8 cellular contexts compared by ENCODE assay signal in the genomic region with DNA sequence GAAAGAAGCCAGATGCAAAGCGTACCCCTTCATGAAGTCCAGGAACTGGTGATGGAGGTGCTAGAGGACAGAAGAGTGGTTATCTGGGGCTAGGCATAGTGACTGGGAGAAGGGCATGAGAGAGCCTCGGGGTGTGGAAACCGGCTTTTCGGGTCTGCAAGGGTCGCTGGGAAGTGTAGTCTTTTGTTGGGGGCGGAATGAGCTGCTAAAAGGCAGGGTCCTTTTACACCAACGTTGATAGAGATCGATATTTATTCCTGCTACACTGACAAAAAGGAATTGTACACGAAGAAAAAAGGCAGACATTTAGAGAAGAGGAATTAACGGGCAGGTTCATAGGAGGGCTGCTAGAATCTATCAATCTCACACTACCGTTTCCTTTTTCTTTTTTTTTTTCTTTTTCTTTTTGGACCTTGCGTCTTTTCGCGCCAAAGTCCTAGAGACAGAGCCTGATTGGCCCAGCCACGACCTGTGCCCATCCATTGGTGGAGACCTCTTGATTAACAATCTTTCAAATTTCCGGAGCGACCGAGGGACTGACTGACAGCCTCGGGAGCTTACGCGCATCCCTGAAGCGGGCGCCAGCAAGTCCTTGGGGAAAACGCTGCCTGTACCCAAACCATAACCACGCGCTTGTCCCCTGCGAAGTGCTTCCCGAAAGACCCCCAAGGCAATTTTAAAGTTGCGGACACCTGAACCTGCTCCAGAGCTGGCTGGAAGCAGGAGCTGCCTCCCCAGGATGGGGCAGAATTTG. TPM values are rescaled to one million over a fixed set of nuclear protein-coding genes. Genes with fewer than 3 reads are reported as not detected.
DNase-seq lines count a peak whose midpoint lies in the region; ATAC-seq, FAIRE-seq and TF ChIP-seq lines count a peak whose summit lies in the region.

No MANE protein-coding gene starts in this region.

- H3K4me2 ChIP-seq in MM.1S (ENCODE audit: low read depth, low read length): peak overlapping the region; percentile 78

- H3K27me3 Mint-ChIP-seq in activated naive CD4-positive, alpha-beta T cell treated with anti-CD3 and anti-CD28 coated beads for 36 hours (ENCODE audit: low read depth): no peaks in the 10 kb centered on the region
- no peaks in the 10 kb centered on the region for H3K27me3 Mint-ChIP-seq in type B pancreatic cell

- H3K9me3 Mint-ChIP-seq in activated naive CD4-positive, alpha-beta T cell treated with anti-CD3 and anti-CD28 coated beads for 36 hours: no peaks in the 10 kb centered on the region
- no peaks in the 10 kb centered on the region for H3K9me3 Mint-ChIP-seq in type B pancreatic cell

- H3K27ac ChIP-seq in HEK293 (ENCODE audit: extremely low read depth, low read depth, low read length) (peak overlapping the region; percentile 93), MM.1S (ENCODE audit: low read length) (peak overlapping the region; percentile 69; the same call in 1 of the 2 replicates), SJCRH30 (peak overlapping the region; percentile 93), pancreas (no peak overlapping the region)

- H3K4me3 ChIP-seq in HEK293 (ENCODE audit: low read depth, low read length): peak overlapping the region; percentile 62
- H3K4me3 ChIP-seq in MM.1S (ENCODE audit: low read length): peak overlapping the region; percentile 87
- H3K4me3 ChIP-seq in SJCRH30: peak overlapping the region; percentile 62
- peak overlapping the region in 3 of 4 donors; percentile 20 to 46 (median 23) for H3K4me3 ChIP-seq in pancreas

- peak overlapping the region; percentile 89 for H3K27ac Mint-ChIP-seq in activated naive CD4-positive, alpha-beta T cell treated with anti-CD3 and anti-CD28 coated beads for 36 hours
- peak overlapping the region; percentile 94 for H3K27ac Mint-ChIP-seq in type B pancreatic cell

- no peaks in the 10 kb centered on the region for H3K9me3 ChIP-seq in HEK293 (ENCODE audit: control insufficient read depth, insufficient read depth, low read depth, low read length)
- H3K9me3 ChIP-seq in MM.1S (replicated peaks; ENCODE audit: insufficient read depth, low read length): no peaks in the 10 kb centered on the region
- H3K9me3 ChIP-seq in SJCRH30 (replicated peaks): no peaks in the 10 kb centered on the region
- H3K9me3 ChIP-seq in pancreas: no peaks in the 10 kb centered on the region

- 1 to 2% methylated on average over 29 of the region's 29 CpGs for WGBS in pancreas, 2 donors

- no peaks in the 10 kb centered on the region for H3K27me3 ChIP-seq in MM.1S (replicated peaks; ENCODE audit: insufficient read depth, low read length)
- no peaks in the 10 kb centered on the region for H3K27me3 ChIP-seq in SJCRH30
- H3K27me3 ChIP-seq in pancreas: no peaks in the 10 kb centered on the region

- H3K36me3 Mint-ChIP-seq in activated naive CD4-positive, alpha-beta T cell treated with anti-CD3 and anti-CD28 coated beads for 36 hours (ENCODE audit: low read depth): no peaks in the 10 kb centered on the region
- H3K36me3 Mint-ChIP-seq in type B pancreatic cell: no peaks in the 10 kb centered on the region

- POLR2A ChIA-PET in HEK293 (lab: Yijun Ruan, JAX): interaction anchor here (0.6 to 2.9 kb wide), 18 partner anchors 12 to 296 kb away, joined by 3 to 59 read pairs (median 4); a partner anchor contains a TSS

- H3K4me1 ChIP-seq in HEK293 (ENCODE audit: control insufficient read depth, insufficient read depth, low read length) (no peaks in the 10 kb centered on the region), MM.1S (ENCODE audit: low read length) (no peaks in the 10 kb centered on the region), SJCRH30 (peaks cover 4% of the 10 kb centered on the region), pancreas (peaks cover 0 to 6% (median 0%) of the 10 kb centered on the region in 3 donors)

- no peaks in the 10 kb centered on the region for H3K9me2 ChIP-seq in MM.1S (replicated peaks; ENCODE audit: insufficient read depth, low read length)

- ATAC-seq in pancreas: peak; percentile 83 to 91 (median 90)

- CTCF ChIA-PET in HEK293 (lab: Yijun Ruan, JAX): interaction anchor here (0.6 to 2.6 kb wide), 27 partner anchors 10 to 943 kb away, joined by 3 to 17 read pairs (median 4); no protein-coding TSS in a partner anchor
- CTCF ChIA-PET in activated naive CD4-positive, alpha-beta T cell treated with anti-CD3 and anti-CD28 coated beads for 36 hours (lab: Charles Lee): interaction anchor here (0.6 to 2.8 kb wide), 15 partner anchors 9 to 413 kb away, joined by 3 to 25 read pairs (median 5); a partner anchor contains a TSS

- no peaks in the 10 kb centered on the region for H3K4me1 Mint-ChIP-seq in activated naive CD4-positive, alpha-beta T cell treated with anti-CD3 and anti-CD28 coated beads for 36 hours (ENCODE audit: low read depth)
- H3K4me1 Mint-ChIP-seq in type B pancreatic cell (ENCODE audit: unreplicated experiment): peaks cover 5% of the 10 kb centered on the region

- H3K9ac ChIP-seq in MM.1S (ENCODE audit: low read length): peak overlapping the region; percentile 86

- peak overlapping the region; percentile 90 for H3K4me3 Mint-ChIP-seq in activated naive CD4-positive, alpha-beta T cell treated with anti-CD3 and anti-CD28 coated beads for 36 hours
- peak overlapping the region; percentile 91 for H3K4me3 Mint-ChIP-seq in type B pancreatic cell

- DNase-seq in GM04504 (ENCODE audit: low read depth): peak; percentile 40
- peak; percentile 94 for DNase-seq in MM.1S
- peak; percentile 96 to 99 for DNase-seq in SJCRH30
- DNase-seq in activated naive CD4-positive, alpha-beta T cell treated with anti-CD3 and anti-CD28 coated beads for 36 hours: peak; percentile 91
- peak; percentile 45 to 92 (median 76) for DNase-seq in head of caudate nucleus
- DNase-seq in pancreas: peak in 1 of 6 donors; percentile 16
- DNase-seq in type B pancreatic cell (ENCODE audit: extremely low spot score, unreplicated experiment): no peak

- FAIRE-seq in pancreas (lab: Jason Lieb, UNC): no peak

- peaks cover 4% of the 10 kb centered on the region; the same call in 1 of the 2 replicates for H3F3A ChIP-seq in MM.1S (ENCODE audit: insufficient read depth, low read length)

- TF ChIP-seq CTCF in HEK293 (tag by site-specific recombination; IDR thresholded peaks at IDR 0.05) (no peak), MM.1S (IDR thresholded peaks at IDR 0.05; ENCODE audit: low read length) (no peak), pancreas (IDR thresholded peaks at IDR 0.05) (no peak), type B pancreatic cell (conservative IDR thresholded peaks at IDR 0.05) (no peak)

- H2AFZ ChIP-seq in MM.1S (ENCODE audit: low read length): peak overlapping the region; percentile 96

- H3K79me2 ChIP-seq in MM.1S (ENCODE audit: low read length): no peaks in the 10 kb centered on the region

- intact Hi-C loops in activated naive CD4-positive, alpha-beta T cell treated with anti-CD3 and anti-CD28 coated beads for 36 hours (cut with micrococcal nuclease): loop anchor here (1.0 to 2.0 kb wide), 9 partner anchors 27 to 298 kb away; a partner anchor contains a TSS
- intact Hi-C loops in head of caudate nucleus (cut with DNase I): no loop called here
- intact Hi-C loops in pancreas (cut with DNase I): loop anchor here in 1 of 3 donors (10.0 kb wide), 1 partner anchor 56 kb away; no protein-coding TSS in a partner anchor

- H3K36me3 ChIP-seq in HEK293 (ENCODE audit: control insufficient read depth in 2 of 2, insufficient read depth in 1 of 2, low read length in 2 of 2) (no peaks in the 10 kb centered on the region), MM.1S (replicated peaks; ENCODE audit: insufficient read depth, low read length) (no peaks in the 10 kb centered on the region), SJCRH30 (peaks cover 2% of the 10 kb centered on the region; the same call in 1 of the 2 replicates), pancreas (no peaks in the 10 kb centered on the region)

- no peaks in the 10 kb centered on the region for H4K20me1 ChIP-seq in MM.1S (ENCODE audit: insufficient read depth, low read length)

TF ChIP-seq in HEK293, 187 proteins besides CTCF, POLR2A, EP300 and RAD21 (continues in another document):
- TF ChIP-seq ZNF600 (tag by site-specific recombination; IDR thresholded peaks at IDR 0.05) (no peak), ZNF19 (tag by site-specific recombination; IDR thresholded peaks at IDR 0.05; ENCODE audit: low read depth) (no peak)
- TF ChIP-seq, protein P1, sequence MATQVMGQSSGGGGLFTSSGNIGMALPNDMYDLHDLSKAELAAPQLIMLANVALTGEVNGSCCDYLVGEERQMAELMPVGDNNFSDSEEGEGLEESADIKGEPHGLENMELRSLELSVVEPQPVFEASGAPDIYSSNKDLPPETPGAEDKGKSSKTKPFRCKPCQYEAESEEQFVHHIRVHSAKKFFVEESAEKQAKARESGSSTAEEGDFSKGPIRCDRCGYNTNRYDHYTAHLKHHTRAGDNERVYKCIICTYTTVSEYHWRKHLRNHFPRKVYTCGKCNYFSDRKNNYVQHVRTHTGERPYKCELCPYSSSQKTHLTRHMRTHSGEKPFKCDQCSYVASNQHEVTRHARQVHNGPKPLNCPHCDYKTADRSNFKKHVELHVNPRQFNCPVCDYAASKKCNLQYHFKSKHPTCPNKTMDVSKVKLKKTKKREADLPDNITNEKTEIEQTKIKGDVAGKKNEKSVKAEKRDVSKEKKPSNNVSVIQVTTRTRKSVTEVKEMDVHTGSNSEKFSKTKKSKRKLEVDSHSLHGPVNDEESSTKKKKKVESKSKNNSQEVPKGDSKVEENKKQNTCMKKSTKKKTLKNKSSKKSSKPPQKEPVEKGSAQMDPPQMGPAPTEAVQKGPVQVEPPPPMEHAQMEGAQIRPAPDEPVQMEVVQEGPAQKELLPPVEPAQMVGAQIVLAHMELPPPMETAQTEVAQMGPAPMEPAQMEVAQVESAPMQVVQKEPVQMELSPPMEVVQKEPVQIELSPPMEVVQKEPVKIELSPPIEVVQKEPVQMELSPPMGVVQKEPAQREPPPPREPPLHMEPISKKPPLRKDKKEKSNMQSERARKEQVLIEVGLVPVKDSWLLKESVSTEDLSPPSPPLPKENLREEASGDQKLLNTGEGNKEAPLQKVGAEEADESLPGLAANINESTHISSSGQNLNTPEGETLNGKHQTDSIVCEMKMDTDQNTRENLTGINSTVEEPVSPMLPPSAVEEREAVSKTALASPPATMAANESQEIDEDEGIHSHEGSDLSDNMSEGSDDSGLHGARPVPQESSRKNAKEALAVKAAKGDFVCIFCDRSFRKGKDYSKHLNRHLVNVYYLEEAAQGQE (tag by site-specific recombination; IDR thresholded peaks at IDR 0.05): peak; percentile 30; the same call in 1 of the 2 replicates

RNA-seq across cellular contexts. Expression of a gene that starts 27.7 kb away (rescaled TPM):
- 16.7 and 20.8 TPM in 2 replicates for total RNA-seq in SJCRH30 (2014; rRNA removed; shearing (Covaris generic))
- total RNA-seq in activated naive CD4-positive, alpha-beta T cell treated with anti-CD3 and anti-CD28 coated beads for 36 hours: 10 to 100 TPM; 12.0 to 12.1 TPM
- 10 to 100 TPM in 3 of 6 donors, 1 to 10 TPM in 3; 7.3 to 16.3 (median 9.5) TPM for total RNA-seq in pancreas
- polyA plus RNA-seq in pancreas: 10 to 100 TPM; 21.2 to 30.4 TPM
- 17.5 and 24.5 TPM in 2 replicates for total RNA-seq in type B pancreatic cell (ENCODE audit: low replicate concordance)

RNA-seq across cellular contexts. Expression of a gene that starts 56.3 kb away (rescaled TPM):
- total RNA-seq in SJCRH30 (2014; rRNA removed; shearing (Covaris generic)): 621 and 662 TPM in 2 replicates
- 100 to 1,000 TPM; 140 to 144 TPM for total RNA-seq in activated naive CD4-positive, alpha-beta T cell treated with anti-CD3 and anti-CD28 coated beads for 36 hours
- 100 to 1,000 TPM in 1 of 6 donors, 10 to 100 TPM in 5; 65.6 to 102 (median 78.0) TPM for total RNA-seq in pancreas
- 10 to 100 TPM; 22.7 to 35.5 TPM for polyA plus RNA-seq in pancreas
- total RNA-seq in type B pancreatic cell (ENCODE audit: low replicate concordance): 221 and 279 TPM in 2 replicates

Comparison
In these comparisons a context has a peak if more than half of its experiments do, and no peak if none do; other contexts are left out.
1. H3K27ac ChIP-seq: peak in HEK293 (single experiment), MM.1S (single experiment) and SJCRH30 (single experiment); none in pancreas (0 of 4).
2. H3K4me3 ChIP-seq: peak in every context shown above with its lines; median percentile 87 in MM.1S; 62 in HEK293; 62 in SJCRH30; 23 in pancreas.